11 cellular contexts compared by ENCODE assay signal in genomic region chr7:48426966-48427555, GRCh38.
DNase-seq lines count a peak whose midpoint lies in the region; ATAC-seq and TF ChIP-seq lines count a peak whose summit lies in the region.
"Had no signal": no experiment of that assay in that cellular context is flagged by ENCODE, and none has a peak within 500 bp of the region (broad histone marks: within the 10 kb centered on the region; RNA-seq: fewer than 3 reads in every experiment).

No MANE protein-coding gene starts in this region.

- in situ Hi-C loops in astrocyte of the spinal cord (cut with HindIII; ENCODE audit: low sequenced_read_pairs), result no loop called here

- ATAC-seq in GM19397 (IDR thresholded peaks at IDR 0.05; ENCODE audit: unreplicated experiment) (no peak), GM21381 (IDR thresholded peaks at IDR 0.05; ENCODE audit: unreplicated experiment) (no peak)
- ATAC-seq: activated CD8-positive, alpha-beta memory T cell treated with anti-CD3 and anti-CD28 coated beads, Interleukin-2, amount 10 ng/mL, durations not matched to agents 7 days and 5 days; left lobe of liver had no signal

- TF ChIP-seq CTCF in astrocyte of the spinal cord (IDR thresholded peaks at IDR 0.05; ENCODE audit: low read depth, low read length), result no peak

- no peak overlapping the region for H3K4me3 ChIP-seq in astrocyte of the spinal cord (ENCODE audit: low read depth, low read length)

- DNase-seq in GM04503 (ENCODE audit: low read depth) (peak; percentile 11), NCI-H345 (lab: John Stamatoyannopoulos, UW) (peak; percentile 77), astrocyte of the spinal cord (ENCODE audit: low read depth, low spot score) (peak; percentile 63), myocyte (ENCODE audit: low read depth) (peak; percentile 10), NCI-H1930 (lab: John Stamatoyannopoulos, UW) (no peak)
- DNase-seq: activated CD8-positive, alpha-beta memory T cell treated with anti-CD3 and anti-CD28 coated beads, Interleukin-2, amount 10 ng/mL, durations not matched to agents 7 days and 5 days; KBM-7; NCI-H510A treated with DMSO at 0.1 percent for 48 hours had no signal

Comparison
In these comparisons a context has a peak if more than half of its experiments do, and no peak if none do; other contexts are left out.
1. DNase-seq: peak in GM04503 (single experiment), NCI-H345 (single experiment), astrocyte of the spinal cord (single experiment) and myocyte (single experiment); none in NCI-H1930 (0 of 2).